In the genomic region with DNA sequence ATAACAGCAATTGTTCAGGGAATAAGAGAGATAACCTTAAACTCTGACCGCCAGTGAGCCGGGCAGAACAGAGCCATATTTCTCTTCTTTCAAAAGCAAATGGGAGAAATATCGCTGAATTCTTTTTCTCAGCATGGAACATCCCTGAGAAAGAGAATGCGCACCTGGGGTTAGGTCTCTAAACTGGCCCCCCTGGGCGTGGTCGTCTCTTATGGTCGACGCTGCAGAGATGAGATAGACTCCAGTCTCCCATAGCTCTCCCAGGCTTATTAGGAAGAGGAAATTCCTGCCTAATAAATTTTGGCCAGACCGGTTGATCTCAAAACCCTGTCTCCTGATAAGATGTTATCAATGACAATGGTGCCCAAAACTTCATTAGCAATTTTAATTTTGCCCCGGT, we compare ENCODE assay signal across 17 cellular contexts. TPM values are rescaled to one million over a fixed set of nuclear protein-coding genes. Genes with fewer than 3 reads are reported as not detected.
"Had no signal": no experiment of that assay in that cellular context is flagged by ENCODE, and none has a peak within 500 bp of the region (broad histone marks: within the 10 kb centered on the region; RNA-seq: fewer than 3 reads in every experiment).

No MANE protein-coding gene starts in this region.

RNA-seq across cellular contexts. Expression of a gene that starts 4.1 kb away (rescaled TPM):
- total RNA-seq: activated B cell treated with CpG ODN at 0.5 μM for 24 hours; activated naive CD4-positive, alpha-beta T cell treated with anti-CD3 and anti-CD28 coated beads for 36 hours; activated naive CD4-positive, alpha-beta T cell treated with anti-CD3 and anti-CD28 coated beads, Interleukin-2, amount 50 U/mL, for 72 hours; activated T-cell treated with anti-CD3 and anti-CD28 coated beads, Interleukin-2, amount 50 U/mL, for 4 hours; activated T-helper 1 cell treated with anti-CD3 and anti-CD28 coated beads, Interleukin-12 subunit alpha, Interleukin-12 subunit beta, Interleukin-2, Interleukin-4 antibody, amounts not matched to agents 30 ng/mL and 10 ng/mL and 1 ng/mL, durations not matched to agents 14 hours and 24 hours and 36 hours; astrocyte; NCI-H460; PC-9; SK-MEL-5; T-cell; T-helper 17 cell had no signal

RNA-seq across cellular contexts. Expression of a gene that starts 8.0 kb away (rescaled TPM):
- total RNA-seq: activated B cell treated with CpG ODN at 0.5 μM for 24 hours; activated naive CD4-positive, alpha-beta T cell treated with anti-CD3 and anti-CD28 coated beads for 36 hours; activated naive CD4-positive, alpha-beta T cell treated with anti-CD3 and anti-CD28 coated beads, Interleukin-2, amount 50 U/mL, for 72 hours; activated T-cell treated with anti-CD3 and anti-CD28 coated beads, Interleukin-2, amount 50 U/mL, for 4 hours; activated T-helper 1 cell treated with anti-CD3 and anti-CD28 coated beads, Interleukin-12 subunit alpha, Interleukin-12 subunit beta, Interleukin-2, Interleukin-4 antibody, amounts not matched to agents 30 ng/mL and 10 ng/mL and 1 ng/mL, durations not matched to agents 14 hours and 24 hours and 36 hours; adrenal gland; body of pancreas; breast epithelium; cardiac septum; NCI-H460; OCI-LY7; PC-9; Right ventricle myocardium inferior; T-cell; T-helper 17 cell had no signal
- polyA plus RNA-seq: adrenal gland had no signal
